In the genomic region with DNA sequence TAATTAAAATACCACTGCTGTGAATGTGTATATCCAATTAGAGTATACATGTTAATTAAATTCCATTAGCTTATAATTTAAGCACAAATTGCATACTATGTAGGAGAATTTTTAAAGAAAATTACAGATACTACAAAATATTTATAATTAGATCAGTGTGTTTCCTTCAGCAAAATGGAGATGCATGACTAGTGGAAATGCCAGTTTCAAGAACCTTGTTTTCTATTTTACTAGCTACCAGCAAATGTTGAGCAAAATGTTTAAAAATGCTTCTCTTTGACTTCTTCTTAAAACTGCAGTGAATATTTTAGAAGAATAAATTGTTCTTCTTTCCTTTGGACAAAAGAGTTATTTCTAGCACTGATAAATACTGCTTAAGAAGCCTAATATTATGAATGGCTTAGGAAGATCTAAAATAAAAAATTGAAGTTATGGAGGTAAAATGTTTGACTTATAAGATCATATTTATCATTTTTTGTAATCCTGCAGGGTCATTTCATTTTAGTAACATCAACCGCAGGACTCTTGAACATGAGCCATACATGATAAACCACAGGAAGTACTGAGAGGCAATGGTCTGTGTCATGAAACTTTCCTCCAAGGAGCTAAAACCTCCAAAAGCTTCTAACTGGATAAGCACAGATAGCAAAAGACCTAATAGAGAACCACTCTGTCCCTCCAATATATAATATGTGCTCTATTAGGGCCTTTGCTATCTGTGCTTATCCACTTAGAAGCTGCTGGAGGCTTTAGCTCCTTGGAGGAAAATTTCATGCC, we compare ENCODE assay signal across 19 cellular contexts.
"Had no signal": no experiment of that assay in that cellular context is flagged by ENCODE, and none has a peak within 500 bp of the region (broad histone marks: within the 10 kb centered on the region; RNA-seq: fewer than 3 reads in every experiment).

No MANE protein-coding gene starts in this region.

- H3K4me3 Mint-ChIP-seq: activated B cell treated with CpG ODN at 0.5 μM for 24 hours; activated CD4-positive, alpha-beta T cell treated with anti-CD3 and anti-CD28 coated beads, Interleukin-2, amount 10 ng/mL, durations not matched to agents 24 days and 14 days; activated CD8-positive, alpha-beta T cell treated with anti-CD3 and anti-CD28 coated beads, Interleukin-2, amount 10 ng/mL, durations not matched to agents 7 days and 5 days; activated naive CD8-positive, alpha-beta T cell; natural killer cell treated with Interleukin-12 subunit alpha and Interleukin-12 subunit beta and Interleukin-15 and Interleukin-18, amount 100 ng/mL, for 72 hours; stimulated activated naive CD8-positive, alpha-beta T cell treated with anti-CD3 and anti-CD28 coated beads, Interleukin-15, amount 100 ng/mL, for 72 hours; T-helper 17 cell had no signal

- FAIRE-seq: small intestine, TTC549 had no signal

- H3K4me1 Mint-ChIP-seq: activated B cell treated with CpG ODN at 0.5 μM for 24 hours; activated CD4-positive, alpha-beta T cell treated with anti-CD3 and anti-CD28 coated beads, Interleukin-2, amount 10 ng/mL, durations not matched to agents 24 days and 14 days; stimulated activated naive CD8-positive, alpha-beta T cell treated with anti-CD3 and anti-CD28 coated beads, Interleukin-15, amount 100 ng/mL, for 72 hours; T-helper 17 cell had no signal

- H3K36me3 Mint-ChIP-seq: activated naive CD8-positive, alpha-beta T cell; natural killer cell treated with Interleukin-12 subunit alpha and Interleukin-12 subunit beta and Interleukin-15 and Interleukin-18, amount 100 ng/mL, for 72 hours had no signal

- H3K27me3 Mint-ChIP-seq: activated B cell treated with CpG ODN at 0.5 μM for 24 hours; activated CD4-positive, alpha-beta T cell treated with anti-CD3 and anti-CD28 coated beads, Interleukin-2, amount 10 ng/mL, durations not matched to agents 24 days and 14 days; natural killer cell treated with Interleukin-12 subunit alpha and Interleukin-12 subunit beta and Interleukin-15 and Interleukin-18, amount 100 ng/mL, for 72 hours; stimulated activated naive CD8-positive, alpha-beta T cell treated with anti-CD3 and anti-CD28 coated beads, Interleukin-15, amount 100 ng/mL, for 72 hours had no signal

- H3K4me3 ChIP-seq: breast epithelium, prostate gland, testis, upper lobe of left lung had no signal

- H3K27ac Mint-ChIP-seq: activated B cell treated with CpG ODN at 0.5 μM for 24 hours; activated CD4-positive, alpha-beta T cell treated with anti-CD3 and anti-CD28 coated beads, Interleukin-2, amount 10 ng/mL, durations not matched to agents 24 days and 14 days; activated CD8-positive, alpha-beta T cell treated with anti-CD3 and anti-CD28 coated beads, Interleukin-2, amount 10 ng/mL, durations not matched to agents 7 days and 5 days; activated naive CD8-positive, alpha-beta T cell; natural killer cell treated with Interleukin-12 subunit alpha and Interleukin-12 subunit beta and Interleukin-15 and Interleukin-18, amount 100 ng/mL, for 72 hours; stimulated activated naive CD8-positive, alpha-beta T cell treated with anti-CD3 and anti-CD28 coated beads, Interleukin-15, amount 100 ng/mL, for 72 hours; T-helper 17 cell had no signal

- H3K9me3 Mint-ChIP-seq: activated CD4-positive, alpha-beta T cell treated with anti-CD3 and anti-CD28 coated beads, Interleukin-2, amount 10 ng/mL, durations not matched to agents 24 days and 14 days had no signal

- DNase-seq: activated B cell treated with CpG ODN at 0.5 μM for 24 hours; activated CD4-positive, alpha-beta T cell treated with anti-CD3 and anti-CD28 coated beads, Interleukin-2, amount 10 ng/mL, durations not matched to agents 24 days and 14 days; activated CD8-positive, alpha-beta memory T cell treated with anti-CD3 and anti-CD28 coated beads, Interleukin-2, amount 50 U/mL, for 4 hours; activated CD8-positive, alpha-beta T cell treated with anti-CD3 and anti-CD28 coated beads, Interleukin-2, amount 10 ng/mL, durations not matched to agents 7 days and 5 days; activated gamma-delta T cell treated with Interleukin-2 at 50 U/mL for 16 hours; hypothalamus; mesendoderm; nucleus accumbens; right cardiac atrium; small intestine; stimulated activated naive CD8-positive, alpha-beta T cell treated with anti-CD3 and anti-CD28 coated beads, Interleukin-15, amount 100 ng/mL, for 72 hours; T-helper 17 cell; testis; upper lobe of left lung had no signal

- ATAC-seq: activated CD8-positive, alpha-beta T cell treated with anti-CD3 and anti-CD28 coated beads, Interleukin-2, amount 10 ng/mL, durations not matched to agents 7 days and 5 days; natural killer cell treated with Interleukin-12 subunit alpha and Interleukin-12 subunit beta and Interleukin-15 and Interleukin-18, amount 100 ng/mL, for 72 hours; right cardiac atrium; stimulated activated naive CD8-positive, alpha-beta T cell treated with anti-CD3 and anti-CD28 coated beads, Interleukin-15, amount 100 ng/mL, for 72 hours; T-helper 17 cell had no signal
